ENCODE assay signal across 20 cellular contexts in genomic region chr6:22925304-22925835, GRCh38.
"Had no signal": no experiment of that assay in that cellular context is flagged by ENCODE, and none has a peak within 500 bp of the region (broad histone marks: within the 10 kb centered on the region; RNA-seq: fewer than 3 reads in every experiment).

No MANE protein-coding gene starts in this region.

- H3K4me1 ChIP-seq: left lung, transverse colon, vagina had no signal

- H3K4me1 Mint-ChIP-seq: central memory CD8-positive, alpha-beta T cell had no signal

- H3K36me3 Mint-ChIP-seq: activated naive CD4-positive, alpha-beta T cell treated with anti-CD3 and anti-CD28 coated beads, Interleukin-2, amount 50 U/mL, for 72 hours; brain; WTC11 had no signal

- H3K9me3 ChIP-seq: left lung, transverse colon, vagina had no signal

- H3K4me3 ChIP-seq: coronary artery, left lung, transverse colon, vagina had no signal

- H3K27me3 Mint-ChIP-seq: activated CD8-positive, alpha-beta T cell treated with anti-CD3 and anti-CD28 coated beads for 36 hours; brain; central memory CD8-positive, alpha-beta T cell had no signal

- DNase-seq: activated CD4-positive, alpha-beta T cell treated with anti-CD3 and anti-CD28 coated beads for 4 hours; activated CD8-positive, alpha-beta T cell treated with anti-CD3 and anti-CD28 coated beads for 36 hours; activated effector memory CD4-positive, alpha-beta T cell treated with anti-CD3 and anti-CD28 coated beads, Interleukin-2, amount 50 U/mL, for 16 hours; activated T-cell treated with anti-CD3 and anti-CD28 coated beads, Interleukin-2, amount 50 U/mL, for 4 hours; amygdala; effector CD8-positive, alpha-beta T cell; islet precursor cell; left lung; mesenchymal stem cell; nephron progenitor cell; stimulated activated CD4-positive, alpha-beta T cell treated with anti-CD3 and anti-CD28 coated beads, Interleukin-2, amount 100 ng/mL, for 48 hours; stimulated activated naive CD4-positive, alpha-beta T cell; T-helper 2 cell; transverse colon had no signal

- H3K27ac Mint-ChIP-seq: activated CD8-positive, alpha-beta T cell treated with anti-CD3 and anti-CD28 coated beads for 36 hours; activated naive CD4-positive, alpha-beta T cell treated with anti-CD3 and anti-CD28 coated beads, Interleukin-2, amount 50 U/mL, for 72 hours; nephron progenitor cell; WTC11 had no signal

- H3K4me3 Mint-ChIP-seq: activated CD8-positive, alpha-beta T cell treated with anti-CD3 and anti-CD28 coated beads for 36 hours; activated T-cell treated with anti-CD3 and anti-CD28 coated beads, Interleukin-2, amount 50 U/mL, for 4 hours; brain; central memory CD8-positive, alpha-beta T cell; nephron progenitor cell; WTC11 had no signal

- H3K36me3 ChIP-seq: left lung, transverse colon, vagina had no signal

- H3K27ac ChIP-seq: coronary artery, left lung, transverse colon, vagina had no signal

- ATAC-seq: activated CD8-positive, alpha-beta T cell treated with anti-CD3 and anti-CD28 coated beads for 36 hours; activated naive CD4-positive, alpha-beta T cell treated with anti-CD3 and anti-CD28 coated beads, Interleukin-2, amount 50 U/mL, for 72 hours; activated T-cell treated with anti-CD3 and anti-CD28 coated beads, Interleukin-2, amount 50 U/mL, for 4 hours; left lung; WTC11 had no signal

- H3K9me3 Mint-ChIP-seq: activated CD8-positive, alpha-beta T cell treated with anti-CD3 and anti-CD28 coated beads for 36 hours; activated naive CD4-positive, alpha-beta T cell treated with anti-CD3 and anti-CD28 coated beads, Interleukin-2, amount 50 U/mL, for 72 hours; activated T-cell treated with anti-CD3 and anti-CD28 coated beads, Interleukin-2, amount 50 U/mL, for 4 hours; brain; central memory CD8-positive, alpha-beta T cell; nephron progenitor cell; WTC11 had no signal

- H3K27me3 ChIP-seq: left lung, transverse colon, vagina had no signal
